In genomic region chr3:113210608-113211369, GRCh38 we compare ENCODE assay signal across 9 cellular contexts.
DNase-seq lines count a peak whose midpoint lies in the region; ATAC-seq and TF ChIP-seq lines count a peak whose summit lies in the region.
"Had no signal": no experiment of that assay in that cellular context is flagged by ENCODE, and none has a peak within 500 bp of the region (broad histone marks: within the 10 kb centered on the region; RNA-seq: fewer than 3 reads in every experiment).

No MANE protein-coding gene starts in this region.

- no peak overlapping the region for H3K27ac ChIP-seq in brain microvascular endothelial cell
- H3K27ac ChIP-seq in subcutaneous abdominal adipose tissue (ENCODE audit: low read depth, low read length): peak overlapping the region; percentile 60

- H3K9me3 ChIP-seq in subcutaneous abdominal adipose tissue (ENCODE audit: control insufficient read depth in 5 of 5, low read length in 5 of 5): no peaks in the 10 kb centered on the region

- H3K27me3 ChIP-seq in brain microvascular endothelial cell (replicated peaks) (no peaks in the 10 kb centered on the region), subcutaneous abdominal adipose tissue (ENCODE audit: control insufficient read depth in 5 of 5, insufficient read depth in 4 of 5, low read length in 5 of 5) (peaks cover 0 to 14% (median 10%) of the 10 kb centered on the region in 5 donors)

- H3K4me3 ChIP-seq in LNCaP clone FGC (ENCODE audit: low read depth, low read length): peak overlapping the region; percentile 69
- peak overlapping the region; percentile 81 for H3K4me3 ChIP-seq in brain microvascular endothelial cell (ENCODE audit: low read depth, low read length)
- H3K4me3 ChIP-seq in subcutaneous abdominal adipose tissue (ENCODE audit: low read depth in 1 of 5, low read length in 5 of 5): peak overlapping the region; percentile 63 to 87 (median 71)

- H3K36me3 ChIP-seq in brain microvascular endothelial cell (replicated peaks) (no peaks in the 10 kb centered on the region), subcutaneous abdominal adipose tissue (ENCODE audit: control insufficient read depth in 5 of 5, insufficient read depth in 5 of 5, low read length in 5 of 5) (no peaks in the 10 kb centered on the region)

- no peak for TF ChIP-seq CTCF in LNCaP clone FGC (IDR thresholded peaks at IDR 0.05; ENCODE audit: control insufficient read depth, extremely low read depth, insufficient read depth)
- TF ChIP-seq CTCF in brain microvascular endothelial cell (IDR thresholded peaks at IDR 0.05; ENCODE audit: low read depth, low read length, missing control alignments): no peak

- in situ Hi-C loops in brain microvascular endothelial cell (cut with HindIII; ENCODE audit: low pct_ligation_motif_present, low sequenced_read_pairs): no loop called here

- peak overlapping the region in 2 of 5 donors; percentile 10 to 74 for H3K9ac ChIP-seq in subcutaneous abdominal adipose tissue (ENCODE audit: low read length in 5 of 5)

- DNase-seq in LNCaP clone FGC (ENCODE audit: low read depth) (no peak), brain microvascular endothelial cell (no peak), kidney tubule cell (ENCODE audit: low spot score) (peak; percentile 6), NCI-H748 treated with DMSO at 0.1 percent for 48 hours (lab: John Stamatoyannopoulos, UW) (no peak), KG1 (lab: John Stamatoyannopoulos, UW) (no peak)
- DNase-seq: activated effector memory CD4-positive, alpha-beta T cell treated with Interleukin-2 at 50 U/mL for 16 hours had no signal

- H3K4me1 ChIP-seq in subcutaneous abdominal adipose tissue (ENCODE audit: control insufficient read depth in 5 of 5, insufficient read depth in 5 of 5, low read length in 5 of 5): peaks cover 0 to 24% (median 19%) of the 10 kb centered on the region in 5 donors

- no peak for ATAC-seq in HG03135 (IDR thresholded peaks at IDR 0.05; ENCODE audit: unreplicated experiment)
- ATAC-seq in HG03039 (IDR thresholded peaks at IDR 0.05; ENCODE audit: unreplicated experiment): no peak
